25 cellular contexts compared by ENCODE assay signal in the genomic region with DNA sequence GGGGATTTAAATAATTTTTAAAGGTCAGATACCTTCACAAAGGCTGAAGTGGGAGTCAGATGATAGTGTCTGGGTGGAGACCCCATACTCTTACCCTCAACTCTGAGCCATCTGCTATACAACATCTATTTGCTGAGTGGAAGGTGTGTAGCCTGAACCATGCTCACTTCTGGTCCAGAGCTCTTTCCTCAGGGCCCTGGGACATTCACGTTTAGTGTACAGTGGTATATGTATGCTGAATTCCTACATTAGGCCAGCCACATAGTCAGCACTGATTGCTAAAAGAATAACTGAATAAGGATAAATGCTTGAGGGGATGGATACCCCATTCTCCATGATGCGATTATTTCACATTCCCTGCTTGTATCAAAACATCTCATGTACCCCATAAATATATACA.
DNase-seq lines count a peak whose midpoint lies in the region; ATAC-seq, FAIRE-seq and TF ChIP-seq lines count a peak whose summit lies in the region.
"Had no signal": no experiment of that assay in that cellular context is flagged by ENCODE, and none has a peak within 500 bp of the region (broad histone marks: within the 10 kb centered on the region; RNA-seq: fewer than 3 reads in every experiment).

No MANE protein-coding gene starts in this region.

- H3K36me3 ChIP-seq in HCT116 (ENCODE audit: control insufficient read depth in 1 of 2, insufficient read depth in 2 of 2, low read length in 2 of 2) (no peaks in the 10 kb centered on the region), K562 (ENCODE audit: control insufficient read depth, insufficient read depth, low read length) (no peaks in the 10 kb centered on the region), osteoblast (ENCODE audit: insufficient read depth, low read length) (no peaks in the 10 kb centered on the region)

- RAD21 ChIA-PET in HCT116 (lab: Charles Lee; ENCODE audit: low non-redundant PET in 1 of 2, low total read pairs in 2 of 2, uncharacterized antibody in 2 of 2, unreplicated experiment in 2 of 2), result no interaction called here

- no peak for FAIRE-seq in K562 (lab: Jason Lieb, UNC)
- FAIRE-seq: A549, D721Med, GM12878, GM12892, GM18507 had no signal

- DNase-seq in HCT116 (ENCODE audit: low read depth, low spot score) (no peak), K562 (ENCODE audit: extremely low read depth in 1 of 4, low spot score in 3 of 4) (no peak), osteoblast (ENCODE audit: insufficient read length, low spot score, missing footprints) (peak; percentile 10), DMS 273 treated with DMSO at 0.1 percent for 48 hours (lab: John Stamatoyannopoulos, UW) (no peak)
- no peak for DNase-seq in activated T-cell treated with anti-CD3 and anti-CD28 coated beads, Interleukin-2, amount 50 U/mL, for 1 hour
- no peak for DNase-seq in activated naive CD4-positive, alpha-beta T cell treated with anti-CD3 and anti-CD28 coated beads, Interleukin-2, amount 50 U/mL, for 16 hours
- DNase-seq: AML-193; Calu3; CD4-positive, alpha-beta T cell; DMS153; DMS53; DMS79; DND-41; EL; GDM1 had no signal

- H3K9me3 ChIP-seq in HCT116 (ENCODE audit: control insufficient read depth in 1 of 2, insufficient read depth in 1 of 2, low read depth in 1 of 2, low read length in 2 of 2), result no peaks in the 10 kb centered on the region; a peak in 1 of 4 replicates
- no peaks in the 10 kb centered on the region for H3K9me3 ChIP-seq in K562 (replicated peaks; ENCODE audit: control insufficient read depth, insufficient read depth, low read depth, low read length)
- no peaks in the 10 kb centered on the region for H3K9me3 ChIP-seq in osteoblast (ENCODE audit: low read depth, low read length)
- H3K9me3 ChIP-seq: A549 had no signal

- BruUV-seq in HCT116 (replicated peaks; lab: Mats Ljungman, UMichigan), result no TSS peak
- BruUV-seq in K562 (replicated peaks; lab: Mats Ljungman, UMichigan), result no TSS peak

- intact Hi-C loops in HCT116 (cut with micrococcal nuclease) (no loop called here), K562 (cut with micrococcal nuclease) (no loop called here)

- TF ChIP-seq POLR2A in HCT116 (IDR thresholded peaks at IDR 0.05; ENCODE audit: borderline replicate concordance, extremely low read depth, insufficient read depth, insufficient read length) (no peak), K562 (conservative IDR thresholded peaks at IDR 0.05) (no peak)

- H4K20me1 ChIP-seq in HCT116 (ENCODE audit: insufficient read depth) (no peaks in the 10 kb centered on the region), K562 (replicated peaks; ENCODE audit: control insufficient read depth, insufficient read depth, low read length) (no peaks in the 10 kb centered on the region), osteoblast (ENCODE audit: insufficient read depth, low read length) (no peaks in the 10 kb centered on the region)
- H4K20me1 ChIP-seq: BLaER1 treated with 17β-estradiol and CSF1 and Interleukin-3, amounts not matched to agents 10 nM and 100 nM had no signal

- no peak for TF ChIP-seq CTCF in HCT116 (IDR thresholded peaks at IDR 0.05 in 2 of 3, conservative IDR thresholded peaks at IDR 0.05 in 1 of 3; ENCODE audit: borderline replicate concordance in 1 of 3, insufficient read depth in 1 of 3, low read depth in 2 of 3, low read length in 2 of 3)
- TF ChIP-seq CTCF in K562 (IDR thresholded peaks at IDR 0.05 in 2 of 3, conservative IDR thresholded peaks at IDR 0.05 in 1 of 3; ENCODE audit: insufficient read depth in 2 of 3, low read depth in 1 of 3, low read length in 3 of 3), result no peak
- no peak for TF ChIP-seq CTCF in osteoblast (IDR thresholded peaks at IDR 0.05; ENCODE audit: extremely low read depth, low read depth, low read length)

- H3K9ac ChIP-seq in HCT116 (ENCODE audit: low read length) (no peak overlapping the region), K562 (ENCODE audit: insufficient read depth in 1 of 2, low read depth in 2 of 2, low read length in 2 of 2) (no peak overlapping the region)
- H3K9ac ChIP-seq: BLaER1 treated with 17β-estradiol and CSF1 and Interleukin-3, amounts not matched to agents 10 nM and 100 nM had no signal

- H3K4me2 ChIP-seq in HCT116 (ENCODE audit: low read length) (no peak overlapping the region), K562 (ENCODE audit: insufficient read depth, low read length) (no peak overlapping the region), osteoblast (ENCODE audit: insufficient read depth, low read length) (no peak overlapping the region)
- H3K4me2 ChIP-seq: A549; BLaER1 treated with 17β-estradiol and CSF1 and Interleukin-3, amounts not matched to agents 10 nM and 100 nM had no signal

- no peak for TF ChIP-seq EP300 in K562 (IDR thresholded peaks at IDR 0.05; ENCODE audit: low read length)

- no peaks in the 10 kb centered on the region for H3K9me2 ChIP-seq in HCT116 (ENCODE audit: insufficient read depth)

- no peak overlapping the region for H3K27ac ChIP-seq in HCT116 (ENCODE audit: low read depth, low read length)
- no peak overlapping the region for H3K27ac ChIP-seq in K562 (ENCODE audit: extremely low read depth, low read depth, low read length)
- no peak overlapping the region for H3K27ac ChIP-seq in osteoblast (ENCODE audit: low read depth, low read length)
- H3K27ac ChIP-seq: 22Rv1; A549; BLaER1 treated with 17β-estradiol and CSF1 and Interleukin-3, amounts not matched to agents 10 nM and 100 nM; C4-2B had no signal

- POLR2A ChIA-PET in HCT116 (lab: Charles Lee) (no interaction called here), K562 (lab: Yijun Ruan, JAX) (no interaction called here)

- TF ChIP-seq RAD21 in HCT116 (IDR thresholded peaks at IDR 0.05; ENCODE audit: low read depth) (no peak), K562 (CRISPR knock-in tag; conservative IDR thresholded peaks at IDR 0.05 in 1 of 2, IDR thresholded peaks at IDR 0.05 in 1 of 2) (no peak)

- WGBS in K562 (ENCODE audit: insufficient coverage, low coverage, missing lambda C conversion rate), result 0% methylated on average over 2 of the region's 2 CpGs

- H3K27me3 ChIP-seq in HCT116 (ENCODE audit: insufficient read depth, low read length) (no peaks in the 10 kb centered on the region), K562 (ENCODE audit: control insufficient read depth in 2 of 2, insufficient read depth in 2 of 2, low read length in 2 of 2) (no peaks in the 10 kb centered on the region), osteoblast (ENCODE audit: insufficient read depth, low read length) (no peaks in the 10 kb centered on the region)
- H3K27me3 ChIP-seq: BLaER1 treated with 17β-estradiol and CSF1 and Interleukin-3, amounts not matched to agents 10 nM and 100 nM had no signal

- no peaks in the 10 kb centered on the region for H3K4me1 ChIP-seq in HCT116 (ENCODE audit: control insufficient read depth in 1 of 2, insufficient read depth in 2 of 2, low read length in 2 of 2)
- H3K4me1 ChIP-seq in K562 (replicated peaks in 1 of 2; ENCODE audit: control insufficient read depth in 2 of 2, insufficient read depth in 2 of 2, low read length in 2 of 2), result no peaks in the 10 kb centered on the region
- no peaks in the 10 kb centered on the region for H3K4me1 ChIP-seq in osteoblast (ENCODE audit: insufficient read depth, low read length)
- H3K4me1 ChIP-seq: A549, Caco-2 had no signal

- ATAC-seq in HCT116, result no peak
- ATAC-seq in K562, result no peak
- ATAC-seq: CD8-positive, alpha-beta T cell; GM12878 had no signal

- H3K79me2 ChIP-seq in HCT116 (ENCODE audit: insufficient read depth, low read length) (no peaks in the 10 kb centered on the region), K562 (ENCODE audit: control insufficient read depth, insufficient read depth, low read length) (no peaks in the 10 kb centered on the region), osteoblast (ENCODE audit: insufficient read depth, low read length) (no peaks in the 10 kb centered on the region)

- H2AFZ ChIP-seq in HCT116 (ENCODE audit: low read depth, low read length, poor library complexity, severe bottlenecking) (no peak overlapping the region), K562 (ENCODE audit: low read depth, low read length) (no peak overlapping the region), osteoblast (ENCODE audit: low read length) (no peak overlapping the region)

- H3K4me3 ChIP-seq in HCT116 (replicated peaks in 1 of 2; ENCODE audit: low read depth in 1 of 2, low read length in 2 of 2) (no peak overlapping the region), K562 (no peak overlapping the region), osteoblast (ENCODE audit: insufficient read depth, low read length) (no peak overlapping the region)
- H3K4me3 ChIP-seq: A549; BLaER1 treated with 17β-estradiol and CSF1 and Interleukin-3, amounts not matched to agents 10 nM and 100 nM; GM12878 had no signal

- CTCF ChIA-PET in HCT116 (lab: Charles Lee) (no interaction called here), K562 (lab: Yijun Ruan, JAX; ENCODE audit: low intra/inter-chr PET ratio) (no interaction called here)

- no peaks in the 10 kb centered on the region for H3K9me1 ChIP-seq in K562 (ENCODE audit: control insufficient read depth, insufficient read depth, low read length)

- in situ Hi-C loops in K562 (cut with MboI), result no loop called here

TF ChIP-seq in HCT116, 20 proteins besides CTCF, POLR2A, EP300 and RAD21:
- TF ChIP-seq EZH2phosphoT487 (IDR thresholded peaks at IDR 0.05; ENCODE audit: borderline replicate concordance), result no peak
- TF ChIP-seq CBX3 (IDR thresholded peaks at IDR 0.05; ENCODE audit: low read depth), result peak; percentile 70; the same call in 1 of the 2 replicates

TF ChIP-seq in K562, 482 proteins besides CTCF, POLR2A, EP300 and RAD21:
- TF ChIP-seq, protein P1, sequence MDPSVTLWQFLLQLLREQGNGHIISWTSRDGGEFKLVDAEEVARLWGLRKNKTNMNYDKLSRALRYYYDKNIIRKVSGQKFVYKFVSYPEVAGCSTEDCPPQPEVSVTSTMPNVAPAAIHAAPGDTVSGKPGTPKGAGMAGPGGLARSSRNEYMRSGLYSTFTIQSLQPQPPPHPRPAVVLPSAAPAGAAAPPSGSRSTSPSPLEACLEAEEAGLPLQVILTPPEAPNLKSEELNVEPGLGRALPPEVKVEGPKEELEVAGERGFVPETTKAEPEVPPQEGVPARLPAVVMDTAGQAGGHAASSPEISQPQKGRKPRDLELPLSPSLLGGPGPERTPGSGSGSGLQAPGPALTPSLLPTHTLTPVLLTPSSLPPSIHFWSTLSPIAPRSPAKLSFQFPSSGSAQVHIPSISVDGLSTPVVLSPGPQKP (CRISPR knock-in tag; IDR thresholded peaks at IDR 0.05), result no peak
- TF ChIP-seq RBM25 (IDR thresholded peaks at IDR 0.05; ENCODE audit: low read depth, low read length, severe bottlenecking), result peak; percentile 4
- peak; percentile 92 for TF ChIP-seq ZNF507 (tag; conservative IDR thresholded peaks at IDR 0.05)
- TF ChIP-seq ZNF354B (CRISPR knock-in tag; IDR thresholded peaks at IDR 0.05), result peak; percentile 83; the same call in 1 of the 2 replicates
